In genomic region chr19:1929051-1929742, GRCh38 we compare ENCODE assay signal across 8 cellular contexts. TPM values are rescaled to one million over a fixed set of nuclear protein-coding genes. Genes with fewer than 3 reads are reported as not detected.
DNase-seq lines count a peak whose midpoint lies in the region; TF ChIP-seq lines count a peak whose summit lies in the region.

No MANE protein-coding gene starts in this region.

- no peak overlapping the region for H2BK120ac ChIP-seq in trophoblast cell (ENCODE audit: insufficient read depth, low read length, poor library complexity)

- H3K36me3 ChIP-seq in KMS-11 (ENCODE audit: insufficient read depth) (no peaks in the 10 kb centered on the region), SJSA1 (peaks cover 11% of the 10 kb centered on the region), trophoblast cell (ENCODE audit: control insufficient read depth in 1 of 2, insufficient read depth in 2 of 2, low read length in 2 of 2) (peaks cover 12 to 14% of the 10 kb centered on the region in 2 experiments), tibial artery (peaks cover 6 to 17% (median 8%) of the 10 kb centered on the region in 3 donors)

- H2BK5ac ChIP-seq in trophoblast cell (ENCODE audit: low read depth, low read length, poor library complexity): no peak overlapping the region

- WGBS in trophoblast cell (ENCODE audit: extremely low coverage, insufficient coverage, insufficient read length): no CpG with 5 or more reads among the region's 42 CpGs

- H3K79me1 ChIP-seq in trophoblast cell (ENCODE audit: low read length): no peaks in the 10 kb centered on the region

- H3K27me3 ChIP-seq in KMS-11 (ENCODE audit: insufficient read depth, low read depth): no peaks in the 10 kb centered on the region; the same call in 1 of the 2 replicates
- no peaks in the 10 kb centered on the region for H3K27me3 ChIP-seq in SJSA1 (replicated peaks)
- no peaks in the 10 kb centered on the region for H3K27me3 ChIP-seq in trophoblast cell (ENCODE audit: insufficient read depth, low read length)
- H3K27me3 ChIP-seq in tibial artery: peaks cover 0 to 30% of the 10 kb centered on the region in 2 donors

- TF ChIP-seq CTCF in KMS-11 (conservative IDR thresholded peaks at IDR 0.05; ENCODE audit: low read depth, low read length): peak; percentile 83
- peak; percentile 91 for TF ChIP-seq CTCF in glutamatergic neuron (IDR thresholded peaks at IDR 0.05; ENCODE audit: partially characterized antibody, unreplicated experiment)
- peak; percentile 83 to 90 for TF ChIP-seq CTCF in tibial artery (IDR thresholded peaks at IDR 0.05)

- no peak overlapping the region for H3K4ac ChIP-seq in trophoblast cell (ENCODE audit: low read depth, low read length)

- H3K9me3 Mint-ChIP-seq in glutamatergic neuron (ENCODE audit: unreplicated experiment): peaks cover 11% of the 10 kb centered on the region

- no peak overlapping the region for H3K27ac Mint-ChIP-seq in glutamatergic neuron (ENCODE audit: unreplicated experiment)

- no peak overlapping the region for H2AK5ac ChIP-seq in trophoblast cell (ENCODE audit: low read length)

- H3K79me2 ChIP-seq in KMS-11 (ENCODE audit: insufficient read depth, low read depth) (no peaks in the 10 kb centered on the region), trophoblast cell (ENCODE audit: control insufficient read depth, insufficient read depth, low read length, poor library complexity) (no peaks in the 10 kb centered on the region)

- no peak overlapping the region for H3K27ac ChIP-seq in KMS-11
- no peak overlapping the region for H3K27ac ChIP-seq in SJSA1
- no peak overlapping the region for H3K27ac ChIP-seq in trophoblast cell (ENCODE audit: low read depth, low read length)
- H3K27ac ChIP-seq in tibial artery: no peak overlapping the region

- H3K4me1 Mint-ChIP-seq in glutamatergic neuron (ENCODE audit: low read depth, unreplicated experiment): peaks cover 6% of the 10 kb centered on the region

- peaks cover 10% of the 10 kb centered on the region for H3K27me3 Mint-ChIP-seq in glutamatergic neuron (ENCODE audit: unreplicated experiment)

- no peak overlapping the region for H4K12ac ChIP-seq in trophoblast cell (ENCODE audit: low read depth, low read length)

- H3K9me3 ChIP-seq in SJSA1 (replicated peaks) (no peaks in the 10 kb centered on the region), trophoblast cell (ENCODE audit: insufficient read depth, low read depth, low read length) (peaks cover 6% of the 10 kb centered on the region), tibial artery (no peaks in the 10 kb centered on the region)

- peaks cover 12% of the 10 kb centered on the region for H3K4me1 ChIP-seq in KMS-11 (ENCODE audit: low read depth, poor library complexity, severe bottlenecking)
- H3K4me1 ChIP-seq in SJSA1 (replicated peaks): peaks cover 12% of the 10 kb centered on the region
- peaks cover 4 to 5% of the 10 kb centered on the region in 2 experiments for H3K4me1 ChIP-seq in trophoblast cell (ENCODE audit: control insufficient read depth in 1 of 2, insufficient read depth in 2 of 2, low read length in 2 of 2)
- H3K4me1 ChIP-seq in tibial artery: peaks cover 0 to 16% (median 11%) of the 10 kb centered on the region in 4 donors

- no peak overlapping the region for H3K9ac ChIP-seq in KMS-11
- H3K9ac ChIP-seq in trophoblast cell (ENCODE audit: low read length): no peak overlapping the region

- no peak overlapping the region for H3K14ac ChIP-seq in trophoblast cell (ENCODE audit: low read length)

- DNase-seq in NCI-H1417 (lab: John Stamatoyannopoulos, UW): peak; percentile 75 to 88 (median 75)
- no peak for DNase-seq in NCI-H1417 treated with DMSO at 0.1 percent for 48 hours (lab: John Stamatoyannopoulos, UW)
- DNase-seq in SJSA1 (ENCODE audit: low read depth in 1 of 2, low spot score in 2 of 2): peak; percentile 65 to 77
- peak; percentile 79 for DNase-seq in activated naive CD4-positive, alpha-beta T cell treated with Interleukin-2 at 50 U/mL for 16 hours
- peak; percentile 91 for DNase-seq in glutamatergic neuron
- DNase-seq in trophoblast cell: peak; percentile 73 to 91
- DNase-seq in tibial artery: peak; percentile 76 to 83

- no peak overlapping the region for H4K8ac ChIP-seq in trophoblast cell (ENCODE audit: low read depth, low read length)

- H4K91ac ChIP-seq in trophoblast cell (ENCODE audit: low read depth, low read length): no peak overlapping the region

- no peak overlapping the region for H3K18ac ChIP-seq in trophoblast cell (ENCODE audit: low read length)

- no peaks in the 10 kb centered on the region for H4K20me1 ChIP-seq in KMS-11 (ENCODE audit: insufficient read depth)

- peaks cover 5% of the 10 kb centered on the region for H3K36me3 Mint-ChIP-seq in glutamatergic neuron (ENCODE audit: unreplicated experiment)

- H3K4me3 ChIP-seq in KMS-11 (IDR thresholded peaks at IDR 0.05; ENCODE audit: insufficient read depth, low read depth, low read length) (no peak overlapping the region), SJSA1 (peak overlapping the region; percentile 18), trophoblast cell (ENCODE audit: low read depth, low read length) (peak overlapping the region; percentile 47), tibial artery (peak overlapping the region; percentile 33 to 39)

- H2BK12ac ChIP-seq in trophoblast cell (ENCODE audit: low read length): no peak overlapping the region

- H3K23ac ChIP-seq in trophoblast cell (ENCODE audit: low read length): no peak overlapping the region

- intact Hi-C loops in tibial artery (cut with DNase I; ENCODE audit: low total_unique reads): loop anchor here (5.0 kb wide), 1 partner anchor 143 kb away; no protein-coding TSS in a partner anchor

- H2AFZ ChIP-seq in KMS-11 (ENCODE audit: low read depth) (peak overlapping the region; percentile 28; the same call in 1 of the 2 replicates), trophoblast cell (ENCODE audit: insufficient read depth, low read length, poor library complexity) (no peak overlapping the region)

- no peak overlapping the region for H3K4me3 Mint-ChIP-seq in glutamatergic neuron (ENCODE audit: unreplicated experiment)

- H3K4me2 ChIP-seq in KMS-11 (peak overlapping the region; percentile 68), trophoblast cell (ENCODE audit: low read length) (peak overlapping the region; percentile 40)

RNA-seq across cellular contexts. Expression of gene CSNK1G2, which starts 11.8 kb away (rescaled TPM):
- 31.9 and 63.4 TPM in 2 replicates for total RNA-seq in SJSA1 (2014; rRNA removed; shearing (Covaris generic))
- 104 TPM for total RNA-seq in glutamatergic neuron (ENCODE audit: unreplicated experiment)
- 92.2 and 93.2 TPM in 2 replicates for polyA plus RNA-seq in trophoblast cell (2013)

RNA-seq across cellular contexts. Expression of gene ADAT3, which starts 24.0 kb away (rescaled TPM):
- total RNA-seq in SJSA1 (2014; rRNA removed; shearing (Covaris generic)): 2.4 and 9.1 TPM in 2 replicates
- total RNA-seq in glutamatergic neuron (ENCODE audit: unreplicated experiment): 10.9 TPM
- 10.9 and 12.1 TPM in 2 replicates for polyA plus RNA-seq in trophoblast cell (2013)

RNA-seq across cellular contexts. Expression of gene SCAMP4, which starts 24.0 kb away (rescaled TPM):
- 47.3 and 89.8 TPM in 2 replicates for total RNA-seq in SJSA1 (2014; rRNA removed; shearing (Covaris generic))
- 66.3 TPM for total RNA-seq in glutamatergic neuron (ENCODE audit: unreplicated experiment)
- 70.2 and 70.3 TPM in 2 replicates for polyA plus RNA-seq in trophoblast cell (2013)

RNA-seq across cellular contexts. Expression of gene ABHD17A, which starts 43.9 kb away (rescaled TPM):
- total RNA-seq in SJSA1 (2014; rRNA removed; shearing (Covaris generic)): 91.9 and 101 TPM in 2 replicates
- 75.1 TPM for total RNA-seq in glutamatergic neuron (ENCODE audit: unreplicated experiment)
- polyA plus RNA-seq in trophoblast cell (2013): 55.3 and 58.0 TPM in 2 replicates
